In genomic region chr5:95835682-95836405, GRCh38 we compare ENCODE assay signal across 9 cellular contexts. TPM values are rescaled to one million over a fixed set of nuclear protein-coding genes. Genes with fewer than 3 reads are reported as not detected.
DNase-seq lines count a peak whose midpoint lies in the region; ATAC-seq and TF ChIP-seq lines count a peak whose summit lies in the region.
"Had no signal": no experiment of that assay in that cellular context is flagged by ENCODE, and none has a peak within 500 bp of the region (broad histone marks: within the 10 kb centered on the region; RNA-seq: fewer than 3 reads in every experiment).

No MANE protein-coding gene starts in this region.

- H3K4me2 ChIP-seq in BLaER1, result peak overlapping the region; percentile 90

- H3K4me3 Mint-ChIP-seq in chondrocyte (ENCODE audit: unreplicated experiment), result peak overlapping the region; percentile 45
- peak overlapping the region; percentile 86 to 96 (median 91) for H3K4me3 Mint-ChIP-seq in naive thymus-derived CD8-positive, alpha-beta T cell

- peak overlapping the region; percentile 79 for H3K27ac Mint-ChIP-seq in chondrocyte (ENCODE audit: unreplicated experiment)
- peak overlapping the region; percentile 87 to 98 (median 95) for H3K27ac Mint-ChIP-seq in naive thymus-derived CD8-positive, alpha-beta T cell

- POLR2A ChIA-PET in naive thymus-derived CD8-positive, alpha-beta T cell (lab: Charles Lee), result interaction anchor here (0.6 to 9.1 kb wide), 6 partner anchors 8 to 825 kb away, joined by 5 to 250 read pairs (median 16); partner anchors contain the start of gene GLRX

- H3K27ac ChIP-seq in BLaER1, result peak overlapping the region; percentile 77

- peak overlapping the region; percentile 53 for H3K9ac ChIP-seq in BLaER1

- peaks cover 29% of the 10 kb centered on the region for H3K4me1 ChIP-seq in BLaER1

- no peaks in the 10 kb centered on the region for H3K27me3 Mint-ChIP-seq in chondrocyte (ENCODE audit: low read depth)
- no peaks in the 10 kb centered on the region for H3K27me3 Mint-ChIP-seq in naive thymus-derived CD8-positive, alpha-beta T cell

- no peaks in the 10 kb centered on the region for H3K36me3 Mint-ChIP-seq in chondrocyte (ENCODE audit: low read depth)
- no peaks in the 10 kb centered on the region for H3K36me3 Mint-ChIP-seq in naive thymus-derived CD8-positive, alpha-beta T cell

- H3K9me3 ChIP-seq in BLaER1, result no peaks in the 10 kb centered on the region

- peaks cover 29% of the 10 kb centered on the region for H3K4me1 Mint-ChIP-seq in chondrocyte (ENCODE audit: low read depth)
- peaks cover 33 to 67% (median 63%) of the 10 kb centered on the region in 4 donors for H3K4me1 Mint-ChIP-seq in naive thymus-derived CD8-positive, alpha-beta T cell

- peak overlapping the region; percentile 64 for H3K4me3 ChIP-seq in BLaER1

- ATAC-seq in naive thymus-derived CD8-positive, alpha-beta T cell, result peak; percentile 19 to 36
- no peak for ATAC-seq in HG03159 (IDR thresholded peaks at IDR 0.05; ENCODE audit: unreplicated experiment)

- H3K27me3 ChIP-seq in BLaER1, result no peaks in the 10 kb centered on the region

- no peaks in the 10 kb centered on the region for H3K9me3 Mint-ChIP-seq in chondrocyte (ENCODE audit: low read depth)
- no peaks in the 10 kb centered on the region for H3K9me3 Mint-ChIP-seq in naive thymus-derived CD8-positive, alpha-beta T cell

- H3K36me3 ChIP-seq in BLaER1, result no peaks in the 10 kb centered on the region

- TF ChIP-seq CTCF in chondrocyte (IDR thresholded peaks at IDR 0.05), result no peak

- no peaks in the 10 kb centered on the region for H4K20me1 ChIP-seq in BLaER1

- DNase-seq in Kasumi-1 (lab: John Stamatoyannopoulos, UW), result peak; percentile 21 to 25
- DNase-seq in chondrocyte (ENCODE audit: low spot score), result no peak
- DNase-seq in naive thymus-derived CD8-positive, alpha-beta T cell, result peak in 3 of 10 donors; percentile 31 to 35 (median 32)
- no peak for DNase-seq in NCI-H69 (lab: John Stamatoyannopoulos, UW)
- DNase-seq in NCI-H1092 (lab: John Stamatoyannopoulos, UW), result no peak
- no peak for DNase-seq in GF-D8 (lab: John Stamatoyannopoulos, UW)
- DNase-seq: activated CD4-positive, alpha-beta T cell treated with anti-CD3 and anti-CD28 coated beads for 1 hour had no signal

RNA-seq across cellular contexts. Expression of gene GLRX, which starts 13.3 kb away (rescaled TPM):
- total RNA-seq in chondrocyte, result 18.3 to 24.8 TPM (median 21.6 TPM) in 3 replicates
- 100 to 1,000 TPM; 110 to 111 TPM for total RNA-seq in naive thymus-derived CD8-positive, alpha-beta T cell
- polyA plus RNA-seq in naive thymus-derived CD8-positive, alpha-beta T cell, result 100 to 1,000 TPM; 133 to 232 (median 148) TPM

Comparison
In these comparisons a context has a peak if more than half of its experiments do, and no peak if none do; other contexts are left out.
1. DNase-seq: peak in Kasumi-1 (2 of 2); none in chondrocyte (single experiment), NCI-H69 (single experiment), NCI-H1092 (single experiment) and GF-D8 (single experiment).